Comparison of ENCODE assay signal across 29 cellular contexts in genomic region chr9:122457787-122458186, GRCh38. TPM values are rescaled to one million over a fixed set of nuclear protein-coding genes. Genes with fewer than 3 reads are reported as not detected.
DNase-seq lines count a peak whose midpoint lies in the region; ATAC-seq, FAIRE-seq and TF ChIP-seq lines count a peak whose summit lies in the region.
"Had no signal": no experiment of that assay in that cellular context is flagged by ENCODE, and none has a peak within 500 bp of the region (broad histone marks: within the 10 kb centered on the region; RNA-seq: fewer than 3 reads in every experiment).

No MANE protein-coding gene starts in this region.

- H3K27me3 ChIP-seq in HepG2 (ENCODE audit: control insufficient read depth in 1 of 2, insufficient read depth in 2 of 2, low read length in 2 of 2) (no peaks in the 10 kb centered on the region), right lobe of liver (no peaks in the 10 kb centered on the region), K562 (ENCODE audit: control insufficient read depth in 2 of 2, insufficient read depth in 2 of 2, low read length in 2 of 2) (no peaks in the 10 kb centered on the region)
- H3K27me3 ChIP-seq: BLaER1 had no signal

- H2AFZ ChIP-seq in HepG2 (ENCODE audit: low read length), result no peak overlapping the region
- H2AFZ ChIP-seq in K562 (ENCODE audit: low read depth, low read length), result no peak overlapping the region

- H4K20me1 ChIP-seq in HepG2 (ENCODE audit: insufficient read depth, low read length) (no peaks in the 10 kb centered on the region), K562 (replicated peaks; ENCODE audit: control insufficient read depth, insufficient read depth, low read length) (no peaks in the 10 kb centered on the region)
- H4K20me1 ChIP-seq: BLaER1 had no signal

- FAIRE-seq in HepG2 (lab: Jason Lieb, UNC), result no peak
- FAIRE-seq in H54 (lab: Jason Lieb, UNC), result peak; percentile 6
- FAIRE-seq in K562 (lab: Jason Lieb, UNC), result no peak
- FAIRE-seq: GM12878, GM12892, GM18507 had no signal

- H3K79me2 ChIP-seq in HepG2 (ENCODE audit: insufficient read depth, low read length) (no peaks in the 10 kb centered on the region), K562 (ENCODE audit: control insufficient read depth, insufficient read depth, low read length) (no peaks in the 10 kb centered on the region)

- BruUV-seq in HepG2 (replicated peaks; lab: Mats Ljungman, UMichigan) (no TSS peak), K562 (replicated peaks; lab: Mats Ljungman, UMichigan) (no TSS peak)

- H3K9ac ChIP-seq in HepG2 (ENCODE audit: insufficient read depth, low read depth, low read length) (no peak overlapping the region), K562 (ENCODE audit: insufficient read depth in 1 of 2, low read depth in 2 of 2, low read length in 2 of 2) (no peak overlapping the region)
- H3K9ac ChIP-seq: BLaER1 had no signal

- 39% methylated on average over 1 of the region's 1 CpG for WGBS in HepG2 (ENCODE audit: low lambda C conversion rate)
- WGBS in right lobe of liver (ENCODE audit: insufficient coverage, low coverage, low lambda C conversion rate, missing lambda C conversion rate), result 82% methylated on average over 1 of the region's 1 CpG
- 15% methylated on average over 1 of the region's 1 CpG for WGBS in K562 (ENCODE audit: insufficient coverage, low coverage, missing lambda C conversion rate)

- POLR2A ChIA-PET in HepG2 (lab: Yijun Ruan, JAX) (no interaction called here), K562 (lab: Yijun Ruan, JAX) (no interaction called here)

- no peaks in the 10 kb centered on the region for H3K9me1 ChIP-seq in K562 (ENCODE audit: control insufficient read depth, insufficient read depth, low read length)

- no peak overlapping the region for H3K4me2 ChIP-seq in HepG2 (ENCODE audit: low read depth, low read length)
- H3K4me2 ChIP-seq in K562 (ENCODE audit: insufficient read depth, low read length), result no peak overlapping the region
- H3K4me2 ChIP-seq: BLaER1 had no signal

- no peak overlapping the region for H3K4me3 ChIP-seq in HepG2 (replicated peaks in 1 of 3; ENCODE audit: insufficient read depth in 1 of 3, low read depth in 2 of 3, low read length in 3 of 3)
- no peak overlapping the region for H3K4me3 ChIP-seq in right lobe of liver
- H3K4me3 ChIP-seq in K562, result no peak overlapping the region
- H3K4me3 ChIP-seq: BLaER1, GM12878 had no signal

- H3K4me1 ChIP-seq in HepG2 (ENCODE audit: insufficient read depth, low read length) (no peaks in the 10 kb centered on the region), right lobe of liver (no peaks in the 10 kb centered on the region), K562 (replicated peaks in 1 of 2; ENCODE audit: control insufficient read depth in 2 of 2, insufficient read depth in 2 of 2, low read length in 2 of 2) (no peaks in the 10 kb centered on the region)
- H3K4me1 ChIP-seq: BE2C, BLaER1 had no signal

- H3K9me3 ChIP-seq in HepG2 (ENCODE audit: low read length) (no peaks in the 10 kb centered on the region), right lobe of liver (no peaks in the 10 kb centered on the region), K562 (replicated peaks; ENCODE audit: control insufficient read depth, insufficient read depth, low read depth, low read length) (no peaks in the 10 kb centered on the region; the same call in 1 of the 2 replicates)
- H3K9me3 ChIP-seq: BE2C, BLaER1 had no signal

- ATAC-seq in HepG2 (no peak), right lobe of liver (no peak), K562 (no peak), HG03280 (IDR thresholded peaks at IDR 0.05; ENCODE audit: unreplicated experiment) (no peak)
- ATAC-seq: GM12878 had no signal

- CTCF ChIA-PET in HepG2 (lab: Yijun Ruan, JAX; ENCODE audit: low intra/inter-chr PET ratio, low total read pairs) (no interaction called here), K562 (lab: Yijun Ruan, JAX; ENCODE audit: low intra/inter-chr PET ratio) (no interaction called here)

- no peak for TF ChIP-seq EP300 in HepG2 (IDR thresholded peaks at IDR 0.05; ENCODE audit: low read depth in 2 of 2, low read length in 2 of 2)
- no peak for TF ChIP-seq EP300 in HepG2 (CRISPR knock-in tag; IDR thresholded peaks at IDR 0.05; ENCODE audit: borderline replicate concordance)
- TF ChIP-seq EP300 in K562 (IDR thresholded peaks at IDR 0.05; ENCODE audit: low read length), result no peak

- intact Hi-C loops in HepG2 (cut with micrococcal nuclease; ENCODE audit: unreplicated experiment) (no loop called here), right lobe of liver (cut with DNase I) (loop anchor here in 1 of 2 donors (10.0 kb wide), 1 partner anchor 333 kb away; no protein-coding TSS in a partner anchor), K562 (cut with micrococcal nuclease) (no loop called here)

- H3K36me3 ChIP-seq in HepG2 (replicated peaks in 1 of 2; ENCODE audit: control insufficient read depth in 1 of 2, insufficient read depth in 2 of 2, low read length in 2 of 2), result no peaks in the 10 kb centered on the region
- H3K36me3 ChIP-seq in right lobe of liver, result no peaks in the 10 kb centered on the region
- no peaks in the 10 kb centered on the region for H3K36me3 ChIP-seq in K562 (ENCODE audit: control insufficient read depth, insufficient read depth, low read length)
- H3K36me3 ChIP-seq: BE2C, BLaER1 had no signal

- TF ChIP-seq RAD21 in HepG2 (CRISPR knock-in tag; IDR thresholded peaks at IDR 0.05), result no peak
- TF ChIP-seq RAD21 in K562 (CRISPR knock-in tag; conservative IDR thresholded peaks at IDR 0.05 in 1 of 2, IDR thresholded peaks at IDR 0.05 in 1 of 2), result no peak

- in situ Hi-C loops in HepG2 (cut with HindIII; ENCODE audit: extremely low pct_ligation_motif_present, low pct_unique_long_range_greater_than_20kb), result loop anchor here (10.0 kb wide), 2 partner anchors 333 to 363 kb away; partner anchors contain the start of gene TTLL11
- in situ Hi-C loops in K562 (cut with MboI), result no loop called here

- no peak for TF ChIP-seq POLR2A in HepG2 (IDR thresholded peaks at IDR 0.05; ENCODE audit: insufficient read depth in 1 of 2, low read depth in 2 of 2, low read length in 2 of 2)
- no peak for TF ChIP-seq POLR2A in right lobe of liver (IDR thresholded peaks at IDR 0.05)
- no peak for TF ChIP-seq POLR2A in H54 (IDR thresholded peaks at IDR 0.05; ENCODE audit: low read depth, low read length)
- TF ChIP-seq POLR2A in K562 (conservative IDR thresholded peaks at IDR 0.05), result no peak

- H3K27ac ChIP-seq in HepG2 (ENCODE audit: extremely low read length, insufficient read depth, low read length), result no peak overlapping the region
- no peak overlapping the region for H3K27ac ChIP-seq in right lobe of liver
- H3K27ac ChIP-seq in K562 (ENCODE audit: extremely low read depth, low read depth, low read length), result no peak overlapping the region
- H3K27ac ChIP-seq: 22Rv1, BLaER1 had no signal

- no peak for DNase-seq in HepG2 (ENCODE audit: low spot score)
- no peak for DNase-seq in right lobe of liver
- no peak for DNase-seq in H54 (ENCODE audit: insufficient read length, low spot score)
- no peak for DNase-seq in K562 (ENCODE audit: extremely low read depth in 1 of 4, low spot score in 3 of 4)
- DNase-seq in SKM-1 (lab: John Stamatoyannopoulos, UW; ENCODE audit: unreplicated experiment), result no peak
- DNase-seq: ACHN; BE2C; C1 segment of cervical spinal cord; CD4-positive, alpha-beta memory T cell; CD4-positive, CD25-positive, alpha-beta regulatory T cell; CD8-positive, alpha-beta memory T cell; COR-L47; DMS 273 treated with DMSO at 0.1 percent for 48 hours; DMS153; DMS53; DMS79; DND-41; GDM1 had no signal

- TF ChIP-seq CTCF in HepG2 (CRISPR knock-in tag; IDR thresholded peaks at IDR 0.05) (no peak), right lobe of liver (IDR thresholded peaks at IDR 0.05) (no peak), K562 (IDR thresholded peaks at IDR 0.05 in 2 of 3, conservative IDR thresholded peaks at IDR 0.05 in 1 of 3; ENCODE audit: insufficient read depth in 2 of 3, low read depth in 1 of 3, low read length in 3 of 3) (no peak)

RNA-seq across cellular contexts. Expression of gene OR1J1, which starts 19.9 kb away (rescaled TPM):
- total RNA-seq in HepG2 (2016; rRNA removed; fragmentation: Illumina TruSeq; extraction: Trizol), result not detected in 2 replicates
- not detected in 2 replicates for total RNA-seq in HepG2 (2016; cell fraction: cytosol; rRNA removed; fragmentation: Illumina TruSeq; extraction: Trizol; ENCODE audit: low read depth)
- total RNA-seq in HepG2 (2016; cell fraction: insoluble cytoplasmic fraction; rRNA removed; fragmentation: Illumina TruSeq; extraction: Trizol), result not detected in 2 replicates
- not detected in 2 replicates for total RNA-seq in HepG2 (2016; cell fraction: membrane; rRNA removed; fragmentation: Illumina TruSeq; extraction: Trizol)
- not detected in 2 replicates for total RNA-seq in HepG2 (2016; cell fraction: nucleus; rRNA removed; fragmentation: Illumina TruSeq; extraction: Trizol)
- not detected in 2 replicates for polyA plus RNA-seq in HepG2 (2011; rRNA removed)
- not detected in 2 replicates for polyA plus RNA-seq in HepG2 (2011; cell fraction: cytosol; rRNA removed)
- polyA plus RNA-seq in HepG2 (2011; cell fraction: nucleus; rRNA removed), result not detected in 2 replicates
- polyA plus RNA-seq in HepG2 (2012), result not detected in 2 replicates
- not detected in 2 replicates for polyA plus RNA-seq in HepG2 (2016; cell fraction: cytosol; fragmentation: Illumina TruSeq; extraction: Trizol; ENCODE audit: low read depth)
- polyA plus RNA-seq in HepG2 (2016; cell fraction: insoluble cytoplasmic fraction; fragmentation: Illumina TruSeq; extraction: Trizol; ENCODE audit: low read depth), result not detected in 2 replicates
- not detected in 2 replicates for polyA plus RNA-seq in HepG2 (2016; cell fraction: membrane; fragmentation: Illumina TruSeq; extraction: Trizol; ENCODE audit: low read depth)
- polyA plus RNA-seq in HepG2 (2016; cell fraction: nucleus; fragmentation: Illumina TruSeq; extraction: Trizol; ENCODE audit: insufficient read depth, low read depth), result not detected in 2 replicates
- not detected in 2 replicates for polyA minus RNA-seq in HepG2 (2011; rRNA and poly(A)+ RNA removed; ENCODE audit: low replicate concordance)
- polyA minus RNA-seq in HepG2 (2011; cell fraction: cytosol; rRNA and poly(A)+ RNA removed), result not detected in 2 replicates
- not detected in 2 replicates for polyA minus RNA-seq in HepG2 (2011; cell fraction: nucleus; rRNA and poly(A)+ RNA removed)
- total RNA-seq in right lobe of liver, result not detected
- total RNA-seq in K562 (2011; cell fraction: chromatin; rRNA removed; ENCODE audit: low replicate concordance), result not detected in 2 replicates
- not detected in 2 replicates for total RNA-seq in K562 (2011; cell fraction: nucleolus; rRNA removed)
- not detected in 2 replicates for total RNA-seq in K562 (2011; cell fraction: nucleoplasm; rRNA removed)
- not detected in 2 replicates for total RNA-seq in K562 (2014; rRNA removed)
- total RNA-seq in K562 (2014; rRNA removed; fragmentation: Illumina TruSeq; extraction: Trizol), result not detected in 2 replicates
- not detected in 2 replicates for total RNA-seq in K562 (2015; rRNA removed; fragmentation: Illumina TruSeq; extraction: Trizol)
- total RNA-seq in K562 (2021), result not detected in 2 replicates
- not detected in 2 replicates for polyA plus RNA-seq in K562 (2011; rRNA removed)
- polyA plus RNA-seq in K562 (2011; cell fraction: cytosol; rRNA removed), result not detected in 2 replicates
- polyA plus RNA-seq in K562 (2011; cell fraction: nucleus; rRNA removed), result not detected in 2 replicates
- polyA plus RNA-seq in K562 (2012), result 0.10 TPM in 1 of 2 replicates, not detected in the other
- not detected in 2 replicates for polyA plus RNA-seq in K562 (2014; fragmentation: Illumina TruSeq; extraction: Trizol)
- polyA plus RNA-seq in K562 (2014; fragmentation: Nextera tagmentation; extraction: Ambion mirVana), result not detected
- polyA plus RNA-seq in K562 (2014; rRNA removed), result not detected in 2 replicates
- not detected in 2 replicates for polyA minus RNA-seq in K562 (2011; rRNA and poly(A)+ RNA removed)
- polyA minus RNA-seq in K562 (2011; cell fraction: cytosol; rRNA and poly(A)+ RNA removed), result not detected in 2 replicates
- polyA minus RNA-seq in K562 (2011; cell fraction: nucleus; rRNA and poly(A)+ RNA removed), result not detected in 2 replicates
- total RNA-seq: A172; A673; CD4-positive, alpha-beta memory T cell; CD4-positive, CD25-positive, alpha-beta regulatory T cell; CD8-positive, alpha-beta memory T cell; Daoy; GM12878 had no signal
- polyA plus RNA-seq: AG04450; CD14-positive monocyte; CD4-positive, alpha-beta memory T cell; CD4-positive, CD25-positive, alpha-beta regulatory T cell; CD8-positive, alpha-beta memory T cell had no signal

RNA-seq across cellular contexts. Expression of gene OR1J2, which starts 52.8 kb away (rescaled TPM):
- total RNA-seq in HepG2 (2016; rRNA removed; fragmentation: Illumina TruSeq; extraction: Trizol) (not detected in 2 replicates), right lobe of liver (not detected), K562 (2014; rRNA removed) (not detected in 2 replicates), K562 (2014; rRNA removed; fragmentation: Illumina TruSeq; extraction: Trizol) (not detected in 2 replicates), K562 (2015; rRNA removed; fragmentation: Illumina TruSeq; extraction: Trizol) (not detected in 2 replicates), K562 (2021) (not detected in 2 replicates)
- total RNA-seq in HepG2 (2016; cell fraction: cytosol; rRNA removed; fragmentation: Illumina TruSeq; extraction: Trizol; ENCODE audit: low read depth), result not detected in 2 replicates
- total RNA-seq in HepG2 (2016; cell fraction: insoluble cytoplasmic fraction; rRNA removed; fragmentation: Illumina TruSeq; extraction: Trizol), result not detected in 2 replicates
- not detected in 2 replicates for total RNA-seq in HepG2 (2016; cell fraction: membrane; rRNA removed; fragmentation: Illumina TruSeq; extraction: Trizol)
- total RNA-seq in HepG2 (2016; cell fraction: nucleus; rRNA removed; fragmentation: Illumina TruSeq; extraction: Trizol), result not detected in 2 replicates
- polyA plus RNA-seq in HepG2 (2011; rRNA removed) (not detected in 2 replicates), K562 (2011; rRNA removed) (not detected in 2 replicates), K562 (2014; fragmentation: Illumina TruSeq; extraction: Trizol) (not detected in 2 replicates), K562 (2014; fragmentation: Nextera tagmentation; extraction: Ambion mirVana) (not detected), K562 (2014; rRNA removed) (not detected in 2 replicates)
- not detected in 2 replicates for polyA plus RNA-seq in HepG2 (2011; cell fraction: cytosol; rRNA removed)
- not detected in 2 replicates for polyA plus RNA-seq in HepG2 (2011; cell fraction: nucleus; rRNA removed)
- polyA plus RNA-seq in HepG2 (2012), result not detected in 2 replicates
- polyA plus RNA-seq in HepG2 (2016; cell fraction: cytosol; fragmentation: Illumina TruSeq; extraction: Trizol; ENCODE audit: low read depth), result not detected in 2 replicates
- polyA plus RNA-seq in HepG2 (2016; cell fraction: insoluble cytoplasmic fraction; fragmentation: Illumina TruSeq; extraction: Trizol; ENCODE audit: low read depth), result not detected in 2 replicates
- polyA plus RNA-seq in HepG2 (2016; cell fraction: membrane; fragmentation: Illumina TruSeq; extraction: Trizol; ENCODE audit: low read depth), result not detected in 2 replicates
- polyA plus RNA-seq in HepG2 (2016; cell fraction: nucleus; fragmentation: Illumina TruSeq; extraction: Trizol; ENCODE audit: insufficient read depth, low read depth), result not detected in 2 replicates
- 0.54 TPM in 1 of 2 replicates, not detected in the other for polyA minus RNA-seq in HepG2 (2011; rRNA and poly(A)+ RNA removed; ENCODE audit: low replicate concordance)
- not detected in 2 replicates for polyA minus RNA-seq in HepG2 (2011; cell fraction: cytosol; rRNA and poly(A)+ RNA removed)
- polyA minus RNA-seq in HepG2 (2011; cell fraction: nucleus; rRNA and poly(A)+ RNA removed), result 0.64 TPM in 1 of 2 replicates, not detected in the other
- not detected in 2 replicates for total RNA-seq in K562 (2011; cell fraction: chromatin; rRNA removed; ENCODE audit: low replicate concordance)
- not detected in 2 replicates for total RNA-seq in K562 (2011; cell fraction: nucleolus; rRNA removed)
- not detected in 2 replicates for total RNA-seq in K562 (2011; cell fraction: nucleoplasm; rRNA removed)
- not detected in 2 replicates for polyA plus RNA-seq in K562 (2011; cell fraction: cytosol; rRNA removed)
- not detected in 2 replicates for polyA plus RNA-seq in K562 (2011; cell fraction: nucleus; rRNA removed)
- not detected in 2 replicates for polyA plus RNA-seq in K562 (2012)
- not detected in 2 replicates for polyA minus RNA-seq in K562 (2011; rRNA and poly(A)+ RNA removed)
- polyA minus RNA-seq in K562 (2011; cell fraction: cytosol; rRNA and poly(A)+ RNA removed), result not detected in 2 replicates
- polyA minus RNA-seq in K562 (2011; cell fraction: nucleus; rRNA and poly(A)+ RNA removed), result not detected in 2 replicates
- total RNA-seq: A172; A673; CD4-positive, alpha-beta memory T cell; CD8-positive, alpha-beta memory T cell; Daoy; GM12878 had no signal
- polyA plus RNA-seq: AG04450; CD14-positive monocyte; CD4-positive, alpha-beta memory T cell; CD4-positive, CD25-positive, alpha-beta regulatory T cell; CD8-positive, alpha-beta memory T cell had no signal

Comparison
In these comparisons a context has a peak if more than half of its experiments do, and no peak if none do; other contexts are left out.
1. Of the 241 proteins assayed by ChIP-seq in both HepG2 and K562: peak only in HepG2: MAFF; only in K562: none; in both: none; in neither: 239; mixed calls (peak in some experiments, not most) for 1.